18 cellular contexts compared by ENCODE assay signal in genomic region chr22:49487950-49488349, GRCh38.
DNase-seq lines count a peak whose midpoint lies in the region; ATAC-seq, FAIRE-seq and TF ChIP-seq lines count a peak whose summit lies in the region.
"Had no signal": no experiment of that assay in that cellular context is flagged by ENCODE, and none has a peak within 500 bp of the region (broad histone marks: within the 10 kb centered on the region; RNA-seq: fewer than 3 reads in every experiment).

No MANE protein-coding gene starts in this region.

- H3K4me2 ChIP-seq in HCT116 (ENCODE audit: low read length): peak overlapping the region; percentile 75
- peak overlapping the region; percentile 64 for H3K4me2 ChIP-seq in PC-9

- no TSS peak for BruUV-seq in HCT116 (replicated peaks; lab: Mats Ljungman, UMichigan)
- no TSS peak for BruUV-seq in PC-9 (replicated peaks; lab: Mats Ljungman, UMichigan)

- TF ChIP-seq CTCF in HCT116 (IDR thresholded peaks at IDR 0.05 in 2 of 3, conservative IDR thresholded peaks at IDR 0.05 in 1 of 3; ENCODE audit: borderline replicate concordance in 1 of 3, insufficient read depth in 1 of 3, low read depth in 2 of 3, low read length in 2 of 3) (no peak), PC-9 (conservative IDR thresholded peaks at IDR 0.05) (no peak)

- DNase-seq in HCT116 (ENCODE audit: low read depth, low spot score): peak; percentile 62
- DNase-seq in PC-9: peak; percentile 86 to 94
- peak; percentile 68 for DNase-seq in iPS-NIHi11 (ENCODE audit: low spot score)
- DNase-seq in urothelium cell line (ENCODE audit: low spot score): peak; percentile 35
- no peak for DNase-seq in substantia nigra (lab: John Stamatoyannopoulos, UW)
- DNase-seq in DMS53 (lab: John Stamatoyannopoulos, UW): no peak
- no peak for DNase-seq in activated CD4-positive, alpha-beta T cell treated with anti-CD3 and anti-CD28 coated beads, Interleukin-2, amount 50 U/mL, for 48 hours
- DNase-seq: activated CD4-positive, alpha-beta T cell treated with anti-CD3 and anti-CD28 coated beads, Interleukin-2, amount 10 ng/mL, durations not matched to agents 24 days and 14 days; activated naive CD4-positive, alpha-beta T cell; amygdala; COR-L47; EL; MV-4-11; NCI-H2081 treated with DMSO at 0.1 percent for 48 hours; NCI-H510A; testis had no signal

- peaks cover 9% of the 10 kb centered on the region for H3F3A ChIP-seq in PC-9 (ENCODE audit: insufficient read depth, low read depth)

- H3K36me3 ChIP-seq in HCT116 (ENCODE audit: control insufficient read depth in 1 of 2, insufficient read depth in 2 of 2, low read length in 2 of 2): no peaks in the 10 kb centered on the region
- no peaks in the 10 kb centered on the region for H3K36me3 ChIP-seq in PC-9 (ENCODE audit: low read depth)
- H3K36me3 ChIP-seq: right atrium auricular region had no signal

- no peaks in the 10 kb centered on the region for H3K27me3 ChIP-seq in HCT116 (ENCODE audit: insufficient read depth, low read length)
- no peaks in the 10 kb centered on the region for H3K27me3 ChIP-seq in PC-9 (ENCODE audit: insufficient read depth, low read depth)
- H3K27me3 ChIP-seq: right atrium auricular region, testis had no signal

- H3K79me2 ChIP-seq in HCT116 (ENCODE audit: insufficient read depth, low read length): 0 out of 2 replicates have a peak, but pooled peaks cover 4% of the 10 kb centered on the region
- no peaks in the 10 kb centered on the region for H3K79me2 ChIP-seq in PC-9 (ENCODE audit: low read depth)

- no peak overlapping the region for H2AFZ ChIP-seq in HCT116 (ENCODE audit: low read depth, low read length, poor library complexity, severe bottlenecking)
- H2AFZ ChIP-seq in PC-9: no peak overlapping the region

- H4K20me1 ChIP-seq in HCT116 (ENCODE audit: insufficient read depth) (no peaks in the 10 kb centered on the region), PC-9 (ENCODE audit: insufficient read depth) (no peaks in the 10 kb centered on the region)

- no peak for FAIRE-seq in urothelium cell line (lab: Jason Lieb, UNC)
- FAIRE-seq: GM18507 had no signal

- peak overlapping the region; percentile 48; the same call in 1 of the 2 replicates for H3K27ac ChIP-seq in HCT116 (ENCODE audit: low read depth, low read length)
- H3K27ac ChIP-seq in PC-9: peak overlapping the region; percentile 71
- no peak overlapping the region for H3K27ac ChIP-seq in substantia nigra (ENCODE audit: low read depth, low read length, poor library complexity, severe bottlenecking)
- H3K27ac ChIP-seq: right atrium auricular region, testis had no signal

- RAD21 ChIA-PET in HCT116 (lab: Charles Lee; ENCODE audit: low non-redundant PET in 1 of 2, low total read pairs in 2 of 2, uncharacterized antibody in 2 of 2, unreplicated experiment in 2 of 2): no interaction called here

- peaks cover 18 to 32% of the 10 kb centered on the region in 2 experiments for H3K4me1 ChIP-seq in HCT116 (ENCODE audit: control insufficient read depth in 1 of 2, insufficient read depth in 2 of 2, low read length in 2 of 2)
- peaks cover 37% of the 10 kb centered on the region for H3K4me1 ChIP-seq in PC-9 (replicated peaks; ENCODE audit: insufficient read depth)
- H3K4me1 ChIP-seq: right atrium auricular region, testis had no signal

- no peak for TF ChIP-seq POLR2A in HCT116 (IDR thresholded peaks at IDR 0.05; ENCODE audit: borderline replicate concordance, extremely low read depth, insufficient read depth, insufficient read length)

- H3K9me2 ChIP-seq in HCT116 (ENCODE audit: insufficient read depth) (no peaks in the 10 kb centered on the region), PC-9 (ENCODE audit: insufficient read depth) (no peaks in the 10 kb centered on the region)

- intact Hi-C loops in HCT116 (cut with micrococcal nuclease) (no loop called here), PC-9 (cut with micrococcal nuclease; ENCODE audit: unreplicated experiment) (loop anchor here (1.0 to 5.0 kb wide), 2 partner anchors 14 to 49 kb away; no protein-coding TSS in a partner anchor)

- peak; percentile 99 for ATAC-seq in HCT116

- TF ChIP-seq RAD21 in HCT116 (IDR thresholded peaks at IDR 0.05; ENCODE audit: low read depth): no peak

- CTCF ChIA-PET in HCT116 (lab: Charles Lee): no interaction called here
- CTCF ChIA-PET in PC-9 (lab: Charles Lee): no interaction called here

- H3K9ac ChIP-seq in HCT116 (ENCODE audit: low read length): peak overlapping the region; percentile 46

- POLR2A ChIA-PET in HCT116 (lab: Charles Lee) (interaction anchor here (1.2 kb wide), 1 partner anchor 13 kb away, joined by 3 read pairs; no protein-coding TSS in a partner anchor), PC-9 (lab: Charles Lee; ENCODE audit: unreplicated experiment) (no interaction called here)

- peak overlapping the region in 1 of 2 experiments; percentile 41; a peak in 3 of 4 replicates for H3K4me3 ChIP-seq in HCT116 (replicated peaks in 1 of 2; ENCODE audit: low read depth in 1 of 2, low read length in 2 of 2)
- no peak overlapping the region; the same call in 1 of the 2 replicates for H3K4me3 ChIP-seq in PC-9
- H3K4me3 ChIP-seq: right atrium auricular region, testis had no signal

- no peaks in the 10 kb centered on the region for H3K9me3 ChIP-seq in HCT116 (ENCODE audit: control insufficient read depth in 1 of 2, insufficient read depth in 1 of 2, low read depth in 1 of 2, low read length in 2 of 2)
- H3K9me3 ChIP-seq in PC-9 (ENCODE audit: insufficient read depth, low read depth): no peaks in the 10 kb centered on the region
- H3K9me3 ChIP-seq: right atrium auricular region, testis had no signal

TF ChIP-seq in HCT116, 20 proteins besides CTCF, POLR2A, EP300 and RAD21:
- TF ChIP-seq CEBPB (IDR thresholded peaks at IDR 0.05; ENCODE audit: low read depth) (no peak; the same call in 1 of the 2 replicates), FOSL1 (IDR thresholded peaks at IDR 0.05; ENCODE audit: low read depth) (peak; percentile 81), CBX3 (IDR thresholded peaks at IDR 0.05; ENCODE audit: low read depth) (0 out of 2 replicates have a peak, but pooled peaks have one; percentile 50), JUND (IDR thresholded peaks at IDR 0.05) (peak; percentile 83), EZH2 (IDR thresholded peaks at IDR 0.05) (no peak), MAX (IDR thresholded peaks at IDR 0.05) (peak; percentile 46; the same call in 1 of the 2 replicates), SP1 (IDR thresholded peaks at IDR 0.05; ENCODE audit: low read depth) (peak; percentile 89), ELF1 (IDR thresholded peaks at IDR 0.05; ENCODE audit: borderline replicate concordance, low read depth) (no peak)

Comparison
In these comparisons a context has a peak if more than half of its experiments do, and no peak if none do; other contexts are left out.
1. DNase-seq: peak in HCT116 (single experiment), PC-9 (2 of 2), iPS-NIHi11 (single experiment) and urothelium cell line (single experiment); none in substantia nigra (0 of 49), DMS53 (single experiment) and activated CD4-positive, alpha-beta T cell treated with anti-CD3 and anti-CD28 coated beads, Interleukin-2, amount 50 U/mL, for 48 hours (0 of 2).